Comparison of ENCODE assay signal across 8 cellular contexts in the genomic region with DNA sequence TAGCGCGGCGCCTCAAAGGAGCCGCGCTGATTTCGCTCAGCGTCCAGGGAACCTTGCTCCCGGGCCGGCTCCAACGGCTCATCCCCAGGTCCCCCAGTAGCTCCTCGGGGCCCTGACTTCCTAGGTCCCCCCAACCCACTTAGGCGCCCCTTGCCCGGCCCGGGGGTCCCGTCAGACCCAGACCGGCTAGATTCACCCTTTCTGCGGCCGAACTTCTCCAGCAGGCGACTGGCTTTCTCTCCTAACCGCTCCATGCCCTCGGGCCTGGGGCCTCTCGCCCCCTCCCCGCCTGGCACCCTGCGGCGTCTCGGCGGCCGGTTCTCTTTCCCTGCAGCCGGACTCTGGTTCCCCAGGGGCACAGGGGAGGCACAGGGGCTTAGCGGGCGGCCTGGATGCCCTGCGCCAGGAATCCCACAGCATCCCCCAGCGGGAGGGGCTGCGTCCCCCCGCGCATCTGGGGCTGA. TPM values are rescaled to one million over a fixed set of nuclear protein-coding genes. Genes with fewer than 3 reads are reported as not detected.
DNase-seq lines count a peak whose midpoint lies in the region; ATAC-seq and TF ChIP-seq lines count a peak whose summit lies in the region.

No MANE protein-coding gene starts in this region.

- H3K27ac ChIP-seq in BLaER1: peak overlapping the region; percentile 82
- peak overlapping the region; percentile 49 for H3K27ac ChIP-seq in KOPT-K1 (ENCODE audit: low read depth, low read length, poor library complexity, severe bottlenecking)

- H3K27me3 ChIP-seq in BLaER1: peaks cover 22% of the 10 kb centered on the region

- peaks cover 19% of the 10 kb centered on the region for H3K36me3 ChIP-seq in BLaER1
- H3K36me3 ChIP-seq in KOPT-K1 (ENCODE audit: insufficient read depth, low read length): no peaks in the 10 kb centered on the region

- H3K27ac Mint-ChIP-seq in endothelial cell (ENCODE audit: unreplicated experiment): no peak overlapping the region
- no peak overlapping the region for H3K27ac Mint-ChIP-seq in neural crest cell (ENCODE audit: unreplicated experiment)

- DNase-seq in endothelial cell (ENCODE audit: low spot score) (peak; percentile 27), neural crest cell (ENCODE audit: low read depth, low spot score) (peak; percentile 17), cerebellum (ENCODE audit: low spot score) (no peak), amniotic stem cell (lab: John Stamatoyannopoulos, UW) (no peak), medulla oblongata (ENCODE audit: extremely low spot score) (no peak)

- peaks cover 63% of the 10 kb centered on the region for H3K4me1 ChIP-seq in BLaER1

- peak overlapping the region; percentile 88 for H3K4me3 ChIP-seq in BLaER1

- TF ChIP-seq CTCF in endothelial cell (IDR thresholded peaks at IDR 0.05; ENCODE audit: unreplicated experiment) (no peak), neural crest cell (conservative IDR thresholded peaks at IDR 0.05) (no peak)

- H3K9ac ChIP-seq in BLaER1: peak overlapping the region; percentile 85

- peaks cover 19% of the 10 kb centered on the region for H3K27me3 Mint-ChIP-seq in endothelial cell (ENCODE audit: unreplicated experiment)
- H3K27me3 Mint-ChIP-seq in neural crest cell (ENCODE audit: low read depth): no peaks in the 10 kb centered on the region

- H3K4me1 Mint-ChIP-seq in endothelial cell (ENCODE audit: unreplicated experiment): peaks cover 20% of the 10 kb centered on the region
- peaks cover 33% of the 10 kb centered on the region for H3K4me1 Mint-ChIP-seq in neural crest cell

- no peak for ATAC-seq in HG02981 (IDR thresholded peaks at IDR 0.05; ENCODE audit: unreplicated experiment)

- H3K36me3 Mint-ChIP-seq in endothelial cell (ENCODE audit: low read depth, unreplicated experiment): peaks cover 9% of the 10 kb centered on the region
- no peaks in the 10 kb centered on the region for H3K36me3 Mint-ChIP-seq in neural crest cell (ENCODE audit: low read depth)

- H4K20me1 ChIP-seq in BLaER1: peaks cover 29% of the 10 kb centered on the region

- H3K4me2 ChIP-seq in BLaER1: peak overlapping the region; percentile 97

- H3K9me3 Mint-ChIP-seq in endothelial cell (ENCODE audit: unreplicated experiment) (no peaks in the 10 kb centered on the region), neural crest cell (no peaks in the 10 kb centered on the region)

- H3K9me3 ChIP-seq in BLaER1 (no peaks in the 10 kb centered on the region), KOPT-K1 (ENCODE audit: insufficient read depth, low read length, poor library complexity, severe bottlenecking) (no peaks in the 10 kb centered on the region)

- peak overlapping the region; percentile 62 for H3K4me3 Mint-ChIP-seq in endothelial cell (ENCODE audit: unreplicated experiment)
- H3K4me3 Mint-ChIP-seq in neural crest cell: no peak overlapping the region

RNA-seq across cellular contexts. Expression of gene AJUBA, which starts 0.3 kb away (rescaled TPM):
- total RNA-seq in endothelial cell (ENCODE audit: unreplicated experiment) (7.2 TPM), neural crest cell (32.8 and 33.1 TPM in 2 replicates), cerebellum (7.4 TPM)

RNA-seq across cellular contexts. Expression of gene HAUS4, which starts 25.2 kb away (rescaled TPM):
- 35.5 TPM for total RNA-seq in endothelial cell (ENCODE audit: unreplicated experiment)
- 58.7 and 62.7 TPM in 2 replicates for total RNA-seq in neural crest cell
- total RNA-seq in cerebellum: 25.0 TPM

RNA-seq across cellular contexts. Expression of gene C14orf93, which starts 27.9 kb away (rescaled TPM):
- total RNA-seq in endothelial cell (ENCODE audit: unreplicated experiment) (9.0 TPM), neural crest cell (11.5 and 13.6 TPM in 2 replicates), cerebellum (5.2 TPM)

RNA-seq across cellular contexts. Expression of gene PSMB5, which starts 52.7 kb away (rescaled TPM):
- 177 TPM for total RNA-seq in endothelial cell (ENCODE audit: unreplicated experiment)
- 199 and 215 TPM in 2 replicates for total RNA-seq in neural crest cell
- 74.6 TPM for total RNA-seq in cerebellum

RNA-seq across cellular contexts. Expression of gene PRMT5, which starts 52.9 kb away (rescaled TPM):
- 57.9 TPM for total RNA-seq in endothelial cell (ENCODE audit: unreplicated experiment)
- 134 and 136 TPM in 2 replicates for total RNA-seq in neural crest cell
- 48.2 TPM for total RNA-seq in cerebellum

Comparison
In these comparisons a context has a peak if more than half of its experiments do, and no peak if none do; other contexts are left out.
1. DNase-seq: peak in endothelial cell (single experiment) and neural crest cell (single experiment); none in cerebellum (single experiment), amniotic stem cell (single experiment) and medulla oblongata (single experiment).